15 cellular contexts compared by ENCODE assay signal in the genomic region with DNA sequence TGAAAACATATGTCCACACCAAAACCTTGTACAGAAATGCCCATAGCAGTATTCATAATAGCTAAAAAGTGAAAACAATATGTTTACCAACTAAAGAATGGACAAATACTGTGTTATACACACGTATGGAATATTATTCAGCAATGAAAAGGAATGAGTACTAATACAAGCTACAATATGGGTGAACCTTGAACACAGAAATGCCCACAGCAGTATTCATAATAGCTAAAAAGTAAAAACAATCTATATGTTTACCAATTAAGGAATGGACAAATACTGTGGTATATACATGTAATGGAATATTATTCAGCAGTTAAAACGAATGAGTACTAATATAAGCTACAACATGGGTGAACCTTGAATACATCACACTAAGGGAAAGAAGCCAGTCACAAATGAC. TPM values are rescaled to one million over a fixed set of nuclear protein-coding genes. Genes with fewer than 3 reads are reported as not detected.
DNase-seq lines count a peak whose midpoint lies in the region; ATAC-seq, FAIRE-seq and TF ChIP-seq lines count a peak whose summit lies in the region.
"Had no signal": no experiment of that assay in that cellular context is flagged by ENCODE, and none has a peak within 500 bp of the region (broad histone marks: within the 10 kb centered on the region; RNA-seq: fewer than 3 reads in every experiment).

No MANE protein-coding gene starts in this region.

- TF ChIP-seq CTCF in astrocyte (IDR thresholded peaks at IDR 0.05; ENCODE audit: insufficient read depth, low read depth, low read length) (no peak), natural killer cell (IDR thresholded peaks at IDR 0.05) (no peak)

- no peaks in the 10 kb centered on the region for H4K20me1 ChIP-seq in astrocyte (ENCODE audit: insufficient read depth, low read length)

- H3K4me1 Mint-ChIP-seq in T-helper 1 cell treated with Interleukin-12 subunit alpha and Interleukin-12 subunit beta and Interleukin-4 antibody, amounts not matched to agents 30 μg/mL and 1 μg/mL, for 36 hours (ENCODE audit: low read depth), result peaks cover 40% of the 10 kb centered on the region
- H3K4me1 Mint-ChIP-seq in astrocyte (ENCODE audit: low read depth, unreplicated experiment) (peaks cover 20% of the 10 kb centered on the region), natural killer cell (peaks cover 12 to 23% of the 10 kb centered on the region in 2 donors)

- H3K79me2 ChIP-seq in astrocyte (ENCODE audit: insufficient read depth, low read length), result peaks cover 74% of the 10 kb centered on the region

- no peak overlapping the region for H2AFZ ChIP-seq in astrocyte (ENCODE audit: low read depth, low read length)

- H3K36me3 ChIP-seq in astrocyte (ENCODE audit: insufficient read depth, low read length), result peaks cover 11% of the 10 kb centered on the region

- DNase-seq in T-helper 1 cell, result no peak
- no peak for DNase-seq in H54 (ENCODE audit: insufficient read length, low spot score)
- DNase-seq in astrocyte (ENCODE audit: low read depth), result no peak
- no peak for DNase-seq in natural killer cell
- no peak for DNase-seq in DMS 273 treated with DMSO at 0.1 percent for 48 hours (lab: John Stamatoyannopoulos, UW)
- DNase-seq: activated CD4-positive, alpha-beta T cell treated with anti-CD3 and anti-CD28 coated beads, Interleukin-2, amount 50 U/mL, for 1 hour; anterior cingulate cortex; mesendoderm; NCI-H82; retina; tibial artery had no signal

- H3K27ac ChIP-seq in astrocyte (ENCODE audit: low read depth, low read length), result no peak overlapping the region

- H3K27me3 Mint-ChIP-seq in T-helper 1 cell treated with Interleukin-12 subunit alpha and Interleukin-12 subunit beta and Interleukin-4 antibody, amounts not matched to agents 30 μg/mL and 1 μg/mL, for 36 hours (ENCODE audit: low read depth), result no peaks in the 10 kb centered on the region
- H3K27me3 Mint-ChIP-seq in astrocyte (ENCODE audit: low read depth, unreplicated experiment) (no peaks in the 10 kb centered on the region), natural killer cell (ENCODE audit: low read depth in 2 of 2) (no peaks in the 10 kb centered on the region)

- H3K4me2 ChIP-seq in astrocyte (ENCODE audit: low read length), result peak overlapping the region; percentile 95

- H3K9me3 Mint-ChIP-seq in T-helper 1 cell treated with Interleukin-12 subunit alpha and Interleukin-12 subunit beta and Interleukin-4 antibody, amounts not matched to agents 30 μg/mL and 1 μg/mL, for 36 hours, result no peaks in the 10 kb centered on the region
- no peaks in the 10 kb centered on the region for H3K9me3 Mint-ChIP-seq in astrocyte (ENCODE audit: unreplicated experiment)
- H3K9me3 Mint-ChIP-seq in natural killer cell, result no peaks in the 10 kb centered on the region

- H3K9me3 ChIP-seq in astrocyte (ENCODE audit: insufficient read depth, low read depth, low read length), result no peaks in the 10 kb centered on the region
- H3K9me3 ChIP-seq: tibial artery had no signal

- ATAC-seq in natural killer cell (no peak), GM18511 (IDR thresholded peaks at IDR 0.05; ENCODE audit: unreplicated experiment) (no peak), HG03521 (IDR thresholded peaks at IDR 0.05; ENCODE audit: unreplicated experiment) (no peak)
- ATAC-seq: Panc1 had no signal

- TF ChIP-seq POLR2A in H54 (IDR thresholded peaks at IDR 0.05; ENCODE audit: low read depth, low read length), result no peak

- FAIRE-seq in H54 (lab: Jason Lieb, UNC) (peak; percentile 11), astrocyte (lab: Jason Lieb, UNC) (no peak)

- H3K9ac ChIP-seq in astrocyte (ENCODE audit: low read length), result no peak overlapping the region

- H3K27ac Mint-ChIP-seq in T-helper 1 cell treated with Interleukin-12 subunit alpha and Interleukin-12 subunit beta and Interleukin-4 antibody, amounts not matched to agents 30 μg/mL and 1 μg/mL, for 36 hours, result peak overlapping the region; percentile 47
- H3K27ac Mint-ChIP-seq in astrocyte (ENCODE audit: unreplicated experiment) (no peak overlapping the region), natural killer cell (peak overlapping the region; percentile 91 to 99)

- no peaks in the 10 kb centered on the region for H3K27me3 ChIP-seq in astrocyte (ENCODE audit: insufficient read depth, low read length)
- H3K27me3 ChIP-seq: tibial artery had no signal

- peak overlapping the region; percentile 95 for H3K4me3 Mint-ChIP-seq in T-helper 1 cell treated with Interleukin-12 subunit alpha and Interleukin-12 subunit beta and Interleukin-4 antibody, amounts not matched to agents 30 μg/mL and 1 μg/mL, for 36 hours
- no peak overlapping the region for H3K4me3 Mint-ChIP-seq in astrocyte (ENCODE audit: unreplicated experiment)
- no peak overlapping the region for H3K4me3 Mint-ChIP-seq in natural killer cell

- intact Hi-C loops in natural killer cell (cut with micrococcal nuclease), result loop anchor here (5.0 kb wide), 1 partner anchor 173 kb away; no protein-coding TSS in a partner anchor

- H3K36me3 Mint-ChIP-seq in T-helper 1 cell treated with Interleukin-12 subunit alpha and Interleukin-12 subunit beta and Interleukin-4 antibody, amounts not matched to agents 30 μg/mL and 1 μg/mL, for 36 hours (ENCODE audit: low read depth), result peaks cover 38% of the 10 kb centered on the region
- H3K36me3 Mint-ChIP-seq in astrocyte (ENCODE audit: low read depth, unreplicated experiment) (peaks cover 7% of the 10 kb centered on the region), natural killer cell (no peaks in the 10 kb centered on the region)

- H3K4me3 ChIP-seq in astrocyte (ENCODE audit: insufficient read depth, low read depth, low read length), result no peak overlapping the region
- H3K4me3 ChIP-seq: tibial artery had no signal

- H3K4me1 ChIP-seq in astrocyte (ENCODE audit: insufficient read depth, low read length), result peaks cover 6% of the 10 kb centered on the region

RNA-seq across cellular contexts. Expression of a gene that starts 3.0 kb away (rescaled TPM):
- total RNA-seq in astrocyte, result 43.9 and 45.5 TPM in 2 replicates
- total RNA-seq in natural killer cell, result 10 to 100 TPM; 57.5 to 88.8 (median 70.9) TPM
